In the genomic region with DNA sequence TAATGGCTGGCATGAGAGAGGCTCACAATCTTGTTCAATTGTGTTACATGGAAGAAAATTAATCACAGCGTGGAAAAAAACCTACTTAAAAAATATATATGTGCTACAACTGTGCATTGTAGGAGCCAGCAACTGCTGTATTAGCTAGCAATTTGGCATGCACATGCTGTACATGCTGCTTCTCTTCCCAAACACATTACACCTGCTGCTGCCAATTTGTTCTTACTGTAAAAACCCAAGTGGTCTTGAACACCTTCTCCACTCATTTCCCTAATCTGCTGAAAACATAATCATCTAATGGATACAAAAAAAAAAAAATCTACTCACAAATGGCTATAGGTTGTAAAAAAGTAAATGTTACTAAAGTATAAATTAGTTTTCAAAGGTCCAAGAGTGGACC, we compare ENCODE assay signal across 22 cellular contexts.
"Had no signal": no experiment of that assay in that cellular context is flagged by ENCODE, and none has a peak within 500 bp of the region (broad histone marks: within the 10 kb centered on the region; RNA-seq: fewer than 3 reads in every experiment).

No MANE protein-coding gene starts in this region.

- H3K36me3 ChIP-seq: esophagus squamous epithelium, gastroesophageal sphincter, neutrophil, tibial nerve, upper lobe of right lung, vagina had no signal

- H3K9me3 Mint-ChIP-seq: stimulated activated naive B cell treated with anti-CD40 and anti-IgM and Interleukin-4, amounts not matched to agents 10 μg/mL and 1 μg/mL and 100 μg/mL, for 72 hours had no signal

- H3K4me1 ChIP-seq: esophagus squamous epithelium, gastroesophageal sphincter, testis, tibial nerve, upper lobe of right lung, vagina had no signal

- H3K27me3 Mint-ChIP-seq: naive thymus-derived CD8-positive, alpha-beta T cell; stimulated activated naive B cell treated with anti-CD40 and anti-IgM and Interleukin-4, amounts not matched to agents 10 μg/mL and 1 μg/mL and 100 μg/mL, for 72 hours; stimulated activated naive CD8-positive, alpha-beta T cell treated with anti-CD3 and anti-CD28 coated beads, Interleukin-15, amount 100 ng/mL, for 72 hours had no signal

- H3K27ac ChIP-seq: epithelial cell of prostate, esophagus squamous epithelium, gastroesophageal sphincter, neutrophil, skin epidermis, testis, tibial nerve, upper lobe of right lung, vagina had no signal

- H3K27ac Mint-ChIP-seq: stimulated activated naive B cell treated with anti-CD40 and anti-IgM and Interleukin-4, amounts not matched to agents 10 μg/mL and 1 μg/mL and 100 μg/mL, for 72 hours had no signal

- H3K36me3 Mint-ChIP-seq: stimulated activated naive B cell treated with anti-CD40 and anti-IgM and Interleukin-4, amounts not matched to agents 10 μg/mL and 1 μg/mL and 100 μg/mL, for 72 hours had no signal

- H3K9me3 ChIP-seq: esophagus squamous epithelium, gastroesophageal sphincter, neutrophil, testis, tibial nerve, upper lobe of right lung, vagina had no signal

- H3K4me3 ChIP-seq: esophagus squamous epithelium, gastroesophageal sphincter, skin epidermis, testis, tibial nerve, upper lobe of right lung, vagina had no signal

- H3K4me3 Mint-ChIP-seq: naive thymus-derived CD8-positive, alpha-beta T cell; stimulated activated naive B cell treated with anti-CD40 and anti-IgM and Interleukin-4, amounts not matched to agents 10 μg/mL and 1 μg/mL and 100 μg/mL, for 72 hours; stimulated activated naive CD8-positive, alpha-beta T cell treated with anti-CD3 and anti-CD28 coated beads, Interleukin-15, amount 100 ng/mL, for 72 hours had no signal

- DNase-seq: effector memory CD4-positive, alpha-beta T cell; esophagus squamous epithelium; foreskin fibroblast; glutamatergic neuron; islet precursor cell; mammary epithelial cell; naive thymus-derived CD8-positive, alpha-beta T cell; posterior cingulate gyrus; stimulated activated CD4-positive, alpha-beta T cell treated with anti-CD3 and anti-CD28 coated beads, Interleukin-2, amount 100 ng/mL, for 24 hours; stimulated activated CD4-positive, alpha-beta T cell treated with anti-CD3 and anti-CD28 coated beads, Interleukin-4, amount 100 ng/mL, for 4 hours; stimulated activated naive B cell treated with anti-CD40 and anti-IgM and Interleukin-4, amounts not matched to agents 10 μg/mL and 1 μg/mL and 100 μg/mL, for 72 hours; stimulated activated naive CD8-positive, alpha-beta T cell treated with anti-CD3 and anti-CD28 coated beads, Interleukin-15, amount 100 ng/mL, for 72 hours; testis; upper lobe of right lung had no signal

- H3K27me3 ChIP-seq: esophagus squamous epithelium, gastroesophageal sphincter, neutrophil, testis, tibial nerve, upper lobe of right lung, vagina had no signal

- ATAC-seq: gastroesophageal sphincter; left lobe of liver; naive thymus-derived CD8-positive, alpha-beta T cell; sciatic nerve; stimulated activated naive B cell treated with anti-CD40 and anti-IgM and Interleukin-4, amounts not matched to agents 10 μg/mL and 1 μg/mL and 100 μg/mL, for 72 hours; upper lobe of right lung had no signal
